In the genomic region with DNA sequence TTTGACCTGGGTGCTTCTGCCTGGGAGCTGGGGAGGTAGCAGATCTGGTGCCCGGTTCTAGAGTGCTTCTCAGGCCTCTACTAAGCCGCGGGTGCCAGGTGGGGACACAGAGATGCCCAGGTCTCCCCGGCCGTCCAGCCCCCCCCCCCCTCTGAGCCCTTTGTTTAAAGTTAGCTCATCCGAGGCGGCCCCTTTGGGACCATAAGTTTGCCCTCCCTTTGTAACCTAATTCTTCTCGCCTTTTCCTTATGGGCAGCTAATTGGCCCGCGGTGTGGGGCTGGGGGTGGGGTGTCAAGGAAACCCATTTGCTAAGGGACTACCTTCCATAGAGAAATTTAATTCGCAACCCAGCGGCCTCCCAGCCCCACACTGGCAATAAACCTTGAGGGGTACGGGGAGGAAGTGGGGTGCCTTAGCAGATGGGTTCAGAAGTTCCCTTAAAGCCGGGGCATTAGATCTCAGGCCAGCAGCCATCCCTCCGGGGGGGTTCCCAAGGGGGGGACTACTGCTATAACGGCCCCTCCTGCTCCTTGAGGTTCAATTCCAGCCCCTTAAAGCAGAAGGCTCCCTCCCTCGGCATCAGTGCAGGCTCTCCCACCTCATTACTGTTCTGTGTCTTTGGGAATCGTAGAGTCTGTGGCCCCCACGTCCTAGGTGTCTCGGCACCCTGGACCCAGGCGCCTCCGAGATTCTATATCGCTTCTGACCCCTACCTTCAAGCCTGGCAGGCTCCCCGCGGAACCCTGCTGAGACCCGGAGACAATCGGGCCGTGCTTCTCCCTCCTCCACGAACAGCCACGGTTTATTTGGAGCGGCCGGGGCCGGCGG, we compare ENCODE assay signal across 1 cellular context.
TF ChIP-seq lines count a peak whose summit lies in the region.

No MANE protein-coding gene starts in this region.

TF ChIP-seq in HepG2, 621 proteins besides CTCF, POLR2A, EP300 and RAD21:
- 0 out of 2 replicates have a peak, but pooled peaks have one; percentile 28 for TF ChIP-seq ZBTB38 (CRISPR knock-in tag; IDR thresholded peaks at IDR 0.05)
- no peak for TF ChIP-seq PRMT3 (CRISPR knock-in tag; IDR thresholded peaks at IDR 0.05; ENCODE audit: borderline replicate concordance, low read depth)
TF ChIP-seq in HepG2: peak in this region for 1.
